ENCODE assay signal across 8 cellular contexts in genomic region chr15:88704791-88705768, GRCh38.
A peak's percentile ranks its signal among the peaks of the same experiment; 100 is the strongest.
DNase-seq lines count a peak whose midpoint lies in the region; TF ChIP-seq lines count a peak whose summit lies in the region.

No MANE protein-coding gene starts in this region.

- H3K36me3 ChIP-seq in breast epithelium = no peaks in the 10 kb centered on the region
- no peaks in the 10 kb centered on the region for H3K36me3 ChIP-seq in colonic mucosa
- no peaks in the 10 kb centered on the region for H3K36me3 ChIP-seq in spleen

- no peak overlapping the region for H3K27ac ChIP-seq in breast epithelium
- no peak overlapping the region for H3K27ac ChIP-seq in colonic mucosa
- H3K27ac ChIP-seq in spleen = peak overlapping the region in 4 of 8 donors; percentile 7 to 44 (median 39)

- TF ChIP-seq CTCF in breast epithelium (IDR thresholded peaks at IDR 0.05) (no peak), MCF 10A (IDR thresholded peaks at IDR 0.05; ENCODE audit: unreplicated experiment) (no peak), colonic mucosa (IDR thresholded peaks at IDR 0.05) (no peak), spleen (IDR thresholded peaks at IDR 0.05 in 8 of 11, conservative IDR thresholded peaks at IDR 0.05 in 3 of 11) (no peak)

- H3K9me3 Mint-ChIP-seq in MCF 10A (ENCODE audit: unreplicated experiment) = no peaks in the 10 kb centered on the region

- H3K9me3 ChIP-seq in breast epithelium = no peaks in the 10 kb centered on the region
- H3K9me3 ChIP-seq in colonic mucosa = no peaks in the 10 kb centered on the region
- H3K9me3 ChIP-seq in spleen = no peaks in the 10 kb centered on the region

- DNase-seq in breast epithelium (ENCODE audit: low spot score in 2 of 2) (no peak), MCF 10A (ENCODE audit: unreplicated experiment) (no peak), colonic mucosa (peak; percentile 41), left kidney (ENCODE audit: low read depth, low spot score) (peak; percentile 78), spleen (no peak), COLO829 (ENCODE audit: low spot score) (no peak), HK-2 (ENCODE audit: unreplicated experiment) (no peak), T1000 (lab: John Stamatoyannopoulos, UW) (no peak)

- CTCF ChIA-PET in MCF 10A (lab: Yijun Ruan, JAX) = interaction anchor here (0.6 kb wide), 1 partner anchor 1673 kb away, joined by 3 read pairs; no protein-coding TSS in a partner anchor

- no peaks in the 10 kb centered on the region for H3K4me1 Mint-ChIP-seq in MCF 10A (ENCODE audit: insufficient read depth, unreplicated experiment)

- no TSS peak for BruUV-seq in MCF 10A (replicated peaks; lab: Mats Ljungman, UMichigan)

- intact Hi-C loops in breast epithelium (cut with DNase I; ENCODE audit: low total_unique reads) (loop anchor here (5.0 kb wide), 1 partner anchor 767 kb away; no protein-coding TSS in a partner anchor), MCF 10A (cut with micrococcal nuclease) (no loop called here), colonic mucosa (cut with DNase I) (loop anchor here (10.0 kb wide), 1 partner anchor 80 kb away; the partner anchor contains the start of gene AEN), spleen (cut with DNase I; ENCODE audit: low total_unique reads) (no loop called here)

- H3K27ac Mint-ChIP-seq in MCF 10A (ENCODE audit: low read depth, unreplicated experiment) = no peak overlapping the region

- POLR2A ChIA-PET in MCF 10A (lab: Yijun Ruan, JAX) = no interaction called here

- no peaks in the 10 kb centered on the region for H3K27me3 Mint-ChIP-seq in MCF 10A (ENCODE audit: insufficient read depth, unreplicated experiment)

- H3K27me3 ChIP-seq in breast epithelium (peaks cover 0 to 20% of the 10 kb centered on the region in 2 donors), colonic mucosa (peaks cover 6% of the 10 kb centered on the region), spleen (replicated peaks in 1 of 7) (peaks cover 0 to 56% (median 3%) of the 10 kb centered on the region in 7 donors)

- WGBS in spleen, 5 donors = 5 to 11% (median 5%) methylated on average over 48 to 60 of the region's 60 CpGs

- peak overlapping the region; percentile 47 to 68 (median 50) for H3K4me3 ChIP-seq in breast epithelium
- H3K4me3 ChIP-seq in colonic mucosa = peak overlapping the region; percentile 32
- peak overlapping the region; percentile 17 to 67 (median 39) for H3K4me3 ChIP-seq in spleen

- TF ChIP-seq POLR2A in breast epithelium (IDR thresholded peaks at IDR 0.05) (no peak), spleen (IDR thresholded peaks at IDR 0.05) (no peak)

- no peaks in the 10 kb centered on the region for H3K4me1 ChIP-seq in breast epithelium
- H3K4me1 ChIP-seq in colonic mucosa = no peaks in the 10 kb centered on the region
- peaks cover 4 to 20% (median 17%) of the 10 kb centered on the region in 6 donors for H3K4me1 ChIP-seq in spleen

- H3K9ac ChIP-seq in colonic mucosa (ENCODE audit: low read depth in 2 of 2, low read length in 2 of 2) = peak overlapping the region in 1 of 2 donors; percentile 24

- H3K36me3 Mint-ChIP-seq in MCF 10A (ENCODE audit: insufficient read depth, unreplicated experiment) = no peaks in the 10 kb centered on the region

- H3K4me3 Mint-ChIP-seq in MCF 10A (ENCODE audit: unreplicated experiment) = no peak overlapping the region

Comparison
In these comparisons a context has a peak if more than half of its experiments do, and no peak if none do; other contexts are left out.
1. intact Hi-C loops: an anchor here in breast epithelium (5.0 kb wide) and colonic mucosa (10.0 kb wide); none called in MCF 10A and spleen.
2. DNase-seq: peak in colonic mucosa (single experiment) and left kidney (single experiment); none in breast epithelium (0 of 2), MCF 10A (single experiment), spleen (single experiment), COLO829 (single experiment), HK-2 (single experiment) and T1000 (single experiment).
3. Peak in every context shown above with its lines, with median percentiles within 50 percentile points of each other: H3K4me3 ChIP-seq.